24 cellular contexts compared by ENCODE assay signal in the genomic region with DNA sequence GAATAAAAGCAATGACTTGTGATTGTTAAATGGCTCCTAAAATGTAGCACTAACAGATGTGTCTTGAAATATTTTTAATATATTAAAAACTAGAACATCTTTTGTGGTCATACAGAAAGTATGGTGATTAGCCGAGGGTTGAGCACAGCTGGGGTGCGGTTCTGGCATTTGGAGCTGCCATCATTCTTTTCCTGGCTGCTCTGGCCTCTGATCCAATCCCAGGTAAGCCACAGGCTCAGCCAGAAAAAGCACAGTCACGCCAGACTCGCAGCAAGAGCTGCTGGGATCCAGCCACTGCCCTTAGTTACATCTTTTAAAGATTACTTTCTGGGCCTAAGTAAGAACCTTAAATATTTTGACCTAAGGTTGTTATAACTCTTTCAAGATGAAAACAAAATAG.
A peak's percentile ranks its signal among the peaks of the same experiment; 100 is the strongest.
DNase-seq lines count a peak whose midpoint lies in the region; ATAC-seq lines count a peak whose summit lies in the region.
"Had no signal": no experiment of that assay in that cellular context is flagged by ENCODE, and none has a peak within 500 bp of the region (broad histone marks: within the 10 kb centered on the region; RNA-seq: fewer than 3 reads in every experiment).

No MANE protein-coding gene starts in this region.

- no peaks in the 10 kb centered on the region for H3K27me3 ChIP-seq in thymus (ENCODE audit: control insufficient read depth, insufficient read depth)
- H3K27me3 ChIP-seq: MG63 had no signal

- H3K27ac ChIP-seq in thymus (ENCODE audit: low read depth): peak overlapping the region; percentile 85
- H3K27ac ChIP-seq: PC-9, RWPE1 had no signal

- H3K9me3 Mint-ChIP-seq in activated CD4-positive, alpha-beta T cell treated with anti-CD3 and anti-CD28 coated beads, Interleukin-2, amount 10 ng/mL, durations not matched to agents 24 days and 14 days: peaks cover 17% of the 10 kb centered on the region
- H3K9me3 Mint-ChIP-seq: IgD-negative memory B cell had no signal

- H3K4me1 Mint-ChIP-seq in activated CD4-positive, alpha-beta T cell treated with anti-CD3 and anti-CD28 coated beads, Interleukin-2, amount 10 ng/mL, durations not matched to agents 24 days and 14 days: peaks cover 48% of the 10 kb centered on the region
- H3K4me1 Mint-ChIP-seq: H9 had no signal

- H3K36me3 Mint-ChIP-seq in activated CD4-positive, alpha-beta T cell treated with anti-CD3 and anti-CD28 coated beads, Interleukin-2, amount 10 ng/mL, durations not matched to agents 24 days and 14 days (ENCODE audit: low read depth): peaks cover 74% of the 10 kb centered on the region

- no peak for ATAC-seq in HG02884 (IDR thresholded peaks at IDR 0.05; ENCODE audit: unreplicated experiment)
- ATAC-seq in HG03565 (IDR thresholded peaks at IDR 0.05; ENCODE audit: unreplicated experiment): no peak

- no peaks in the 10 kb centered on the region for H3K36me3 ChIP-seq in thymus (ENCODE audit: control insufficient read depth, insufficient read depth)
- H3K36me3 ChIP-seq: MG63 had no signal

- peak; percentile 37 for DNase-seq in activated CD4-positive, alpha-beta T cell treated with anti-CD3 and anti-CD28 coated beads, Interleukin-2, amount 10 ng/mL, durations not matched to agents 24 days and 14 days
- DNase-seq in activated CD4-positive, alpha-beta T cell treated with anti-CD3 and anti-CD28 coated beads, Interleukin-2, amount 50 U/mL, for 1 hour: no peak
- DNase-seq in cerebellar cortex (ENCODE audit: low spot score) (peak; percentile 38), myocyte (ENCODE audit: low read depth) (peak; percentile 32), pons (ENCODE audit: low spot score) (no peak)
- DNase-seq: 8988T; CD4-positive, CD25-positive, alpha-beta regulatory T cell; COR-L47; DMS 273 treated with DMSO at 0.1 percent for 48 hours; GF-D8; H9; Kasumi-1; MG63; NCI-H1048; NCI-H1436; NCI-H1930; NCI-H345; NCI-H524 treated with DMSO at 0.1 percent for 48 hours; PC-9 had no signal

- no peaks in the 10 kb centered on the region for H3K4me1 ChIP-seq in thymus (ENCODE audit: control insufficient read depth, insufficient read depth, low read length)

- H3K4me3 ChIP-seq in thymus (ENCODE audit: low read length): no peak overlapping the region
- H3K4me3 ChIP-seq: MG63, PC-9 had no signal

- no peaks in the 10 kb centered on the region for H3K27me3 Mint-ChIP-seq in activated CD4-positive, alpha-beta T cell treated with anti-CD3 and anti-CD28 coated beads, Interleukin-2, amount 10 ng/mL, durations not matched to agents 24 days and 14 days
- H3K27me3 Mint-ChIP-seq: CD4-positive, CD25-positive, alpha-beta regulatory T cell; IgD-negative memory B cell had no signal

- WGBS in thymus: 88% methylated on average over 4 of the region's 4 CpGs

- H3K27ac Mint-ChIP-seq in activated CD4-positive, alpha-beta T cell treated with anti-CD3 and anti-CD28 coated beads, Interleukin-2, amount 10 ng/mL, durations not matched to agents 24 days and 14 days: no peak overlapping the region
- H3K27ac Mint-ChIP-seq: IgD-negative memory B cell had no signal

- intact Hi-C loops in activated CD4-positive, alpha-beta T cell treated with anti-CD3 and anti-CD28 coated beads, Interleukin-2, amount 10 ng/mL, durations not matched to agents 24 days and 14 days (cut with micrococcal nuclease): loop anchor here (5.0 kb wide), 1 partner anchor 194 kb away; no protein-coding TSS in a partner anchor

- no peaks in the 10 kb centered on the region for H3K9me3 ChIP-seq in thymus (ENCODE audit: control insufficient read depth)
- H3K9me3 ChIP-seq: MG63 had no signal

- H3K4me3 Mint-ChIP-seq in activated CD4-positive, alpha-beta T cell treated with anti-CD3 and anti-CD28 coated beads, Interleukin-2, amount 10 ng/mL, durations not matched to agents 24 days and 14 days: no peak overlapping the region
- H3K4me3 Mint-ChIP-seq: CD4-positive, CD25-positive, alpha-beta regulatory T cell; H9; IgD-negative memory B cell had no signal

Comparison
In these comparisons a context has a peak if more than half of its experiments do, and no peak if none do; other contexts are left out.
1. DNase-seq: peak in activated CD4-positive, alpha-beta T cell treated with anti-CD3 and anti-CD28 coated beads, Interleukin-2, amount 10 ng/mL, durations not matched to agents 24 days and 14 days (single experiment), cerebellar cortex (single experiment) and myocyte (single experiment); none in activated CD4-positive, alpha-beta T cell treated with anti-CD3 and anti-CD28 coated beads, Interleukin-2, amount 50 U/mL, for 1 hour (single experiment) and pons (single experiment).